ENCODE assay signal across 8 cellular contexts in the genomic region with DNA sequence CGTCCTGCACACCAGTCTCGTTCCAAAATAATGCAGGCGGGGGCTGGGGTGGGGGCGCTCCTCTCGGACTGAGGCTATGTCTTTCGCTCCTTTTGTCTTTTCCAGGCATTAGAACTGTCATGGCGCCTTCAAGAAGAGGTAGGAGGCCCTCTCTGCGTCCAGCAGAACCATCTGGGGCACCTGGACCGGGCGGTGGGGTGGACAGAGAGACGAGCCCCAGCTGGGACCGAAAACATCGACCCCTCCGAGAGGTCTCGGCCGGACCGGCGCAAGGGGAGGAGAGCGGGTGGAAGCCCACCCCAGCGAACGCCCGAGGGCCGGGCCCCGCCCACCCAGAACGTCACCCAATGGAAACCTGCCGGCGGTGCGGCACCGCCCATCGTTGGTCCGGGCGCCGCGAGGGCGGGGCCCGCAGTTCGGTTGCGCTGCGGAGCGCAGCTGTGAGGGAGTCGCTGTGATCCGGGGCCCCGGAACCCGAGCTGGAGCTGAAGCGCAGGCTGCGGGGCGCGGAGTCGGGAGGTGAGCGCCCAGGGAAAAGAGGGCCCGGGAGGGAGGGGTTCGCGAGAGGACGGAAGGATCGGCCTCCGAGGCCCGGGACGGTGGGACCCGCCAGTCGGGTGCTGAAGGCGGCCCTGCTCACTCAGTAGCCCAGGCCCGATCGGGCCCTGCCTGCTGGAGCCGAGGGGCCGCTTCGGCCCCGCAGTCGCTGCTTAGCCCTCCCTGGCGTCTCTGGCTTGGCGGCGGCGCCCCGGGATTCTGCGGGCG. TPM values are rescaled to one million over a fixed set of nuclear protein-coding genes. Genes with fewer than 3 reads are reported as not detected.
DNase-seq lines count a peak whose midpoint lies in the region; ATAC-seq and TF ChIP-seq lines count a peak whose summit lies in the region.

A gene (plus strand): TSS at position 419 of the 765 bp plus-strand sequence. CDS start 4,643 bp downstream, outside the sequence.

- peak within 1 kb of the TSS; percentile 93 for H3K27ac ChIP-seq in GM23338 (ENCODE audit: low read depth)
- peak within 1 kb of the TSS; percentile 96 for H3K27ac ChIP-seq in RWPE1
- peak within 1 kb of the TSS; percentile 87 for H3K27ac ChIP-seq in fibroblast of lung (ENCODE audit: insufficient read depth, low read length)

- H3K36me3 Mint-ChIP-seq in GM23338 (ENCODE audit: low read depth): peaks cover 4% of the 10 kb centered on the region
- peaks cover 44% of the 10 kb centered on the region for H3K36me3 Mint-ChIP-seq in activated T-helper 17 cell treated with anti-CD3 and anti-CD28 coated beads, Interleukin-2, amount 50 U/mL, for 72 hours (ENCODE audit: low read depth)
- peaks cover 0 to 14% (median 4%) of the 10 kb centered on the region in 3 donors for H3K36me3 Mint-ChIP-seq in naive thymus-derived CD8-positive, alpha-beta T cell
- peaks cover 4 to 7% of the 10 kb centered on the region in 2 donors for H3K36me3 Mint-ChIP-seq in stimulated activated naive B cell treated with anti-CD40 and anti-IgM and Interleukin-4, amounts not matched to agents 10 μg/mL and 1 μg/mL and 100 μg/mL, for 72 hours

- H3K27me3 ChIP-seq in GM23338 (ENCODE audit: insufficient read depth) (no peaks in the 10 kb centered on the region), fibroblast of lung (ENCODE audit: control insufficient read depth, insufficient read depth, low read length) (no peaks in the 10 kb centered on the region)

- no peaks in the 10 kb centered on the region for H3K27me3 Mint-ChIP-seq in GM23338 (ENCODE audit: insufficient read depth, low read depth, poor library complexity)
- no peaks in the 10 kb centered on the region for H3K27me3 Mint-ChIP-seq in activated T-helper 17 cell treated with anti-CD3 and anti-CD28 coated beads, Interleukin-2, amount 50 U/mL, for 72 hours
- H3K27me3 Mint-ChIP-seq in naive thymus-derived CD8-positive, alpha-beta T cell: no peaks in the 10 kb centered on the region
- no peaks in the 10 kb centered on the region for H3K27me3 Mint-ChIP-seq in stimulated activated naive B cell treated with anti-CD40 and anti-IgM and Interleukin-4, amounts not matched to agents 10 μg/mL and 1 μg/mL and 100 μg/mL, for 72 hours

- H3K79me2 ChIP-seq in GM23338 (replicated peaks; ENCODE audit: insufficient read depth) (peaks cover 39% of the 10 kb centered on the region), fibroblast of lung (ENCODE audit: control insufficient read depth, insufficient read depth, low read length) (peaks cover 38% of the 10 kb centered on the region)

- H3K4me3 Mint-ChIP-seq in GM23338: peak within 1 kb of the TSS; percentile 98
- peak within 1 kb of the TSS; percentile 98 for H3K4me3 Mint-ChIP-seq in activated T-helper 17 cell treated with anti-CD3 and anti-CD28 coated beads, Interleukin-2, amount 50 U/mL, for 72 hours
- H3K4me3 Mint-ChIP-seq in naive thymus-derived CD8-positive, alpha-beta T cell: peak within 1 kb of the TSS; percentile 95 to 100 (median 98)
- H3K4me3 Mint-ChIP-seq in stimulated activated naive B cell treated with anti-CD40 and anti-IgM and Interleukin-4, amounts not matched to agents 10 μg/mL and 1 μg/mL and 100 μg/mL, for 72 hours: peak within 1 kb of the TSS; percentile 96 to 99

- H3K27ac Mint-ChIP-seq in GM23338: peak within 1 kb of the TSS; percentile 90
- peak within 1 kb of the TSS; percentile 98 for H3K27ac Mint-ChIP-seq in activated T-helper 17 cell treated with anti-CD3 and anti-CD28 coated beads, Interleukin-2, amount 50 U/mL, for 72 hours
- H3K27ac Mint-ChIP-seq in naive thymus-derived CD8-positive, alpha-beta T cell: peak within 1 kb of the TSS; percentile 94 to 99 (median 98)
- H3K27ac Mint-ChIP-seq in stimulated activated naive B cell treated with anti-CD40 and anti-IgM and Interleukin-4, amounts not matched to agents 10 μg/mL and 1 μg/mL and 100 μg/mL, for 72 hours: peak within 1 kb of the TSS; percentile 98

- peak within 1 kb of the TSS; percentile 95 for H2AFZ ChIP-seq in GM23338
- peak within 1 kb of the TSS; percentile 86 for H2AFZ ChIP-seq in fibroblast of lung (ENCODE audit: low read length)

- H3K4me2 ChIP-seq in GM23338 (peak within 1 kb of the TSS; percentile 97), fibroblast of lung (ENCODE audit: extremely low read depth, insufficient read depth, low read length) (peak within 1 kb of the TSS; percentile 95)

- peaks cover 23% of the 10 kb centered on the region for H3K4me1 Mint-ChIP-seq in GM23338
- H3K4me1 Mint-ChIP-seq in activated T-helper 17 cell treated with anti-CD3 and anti-CD28 coated beads, Interleukin-2, amount 50 U/mL, for 72 hours: peaks cover 18% of the 10 kb centered on the region
- H3K4me1 Mint-ChIP-seq in naive thymus-derived CD8-positive, alpha-beta T cell: peaks cover 22 to 45% (median 43%) of the 10 kb centered on the region in 4 donors
- H3K4me1 Mint-ChIP-seq in stimulated activated naive B cell treated with anti-CD40 and anti-IgM and Interleukin-4, amounts not matched to agents 10 μg/mL and 1 μg/mL and 100 μg/mL, for 72 hours: peaks cover 15 to 36% of the 10 kb centered on the region in 2 donors

- peak within 1 kb of the TSS; percentile 98 for H3K4me3 ChIP-seq in GM23338
- H3K4me3 ChIP-seq in fibroblast of lung (replicated peaks in 1 of 4; ENCODE audit: control extremely low read depth in 1 of 4, insufficient read depth in 1 of 4, low read depth in 3 of 4, low read length in 4 of 4): peak within 1 kb of the TSS; percentile 89 to 95 (median 94)

- H3K9me3 Mint-ChIP-seq in GM23338: no peaks in the 10 kb centered on the region
- no peaks in the 10 kb centered on the region for H3K9me3 Mint-ChIP-seq in activated T-helper 17 cell treated with anti-CD3 and anti-CD28 coated beads, Interleukin-2, amount 50 U/mL, for 72 hours
- no peaks in the 10 kb centered on the region for H3K9me3 Mint-ChIP-seq in naive thymus-derived CD8-positive, alpha-beta T cell
- H3K9me3 Mint-ChIP-seq in stimulated activated naive B cell treated with anti-CD40 and anti-IgM and Interleukin-4, amounts not matched to agents 10 μg/mL and 1 μg/mL and 100 μg/mL, for 72 hours: no peaks in the 10 kb centered on the region

- H3K9me3 ChIP-seq in fibroblast of lung (ENCODE audit: control insufficient read depth, insufficient read depth, low read depth, low read length): no peaks in the 10 kb centered on the region

- H3F3A ChIP-seq in GM23338 (replicated peaks; ENCODE audit: low read depth): 0 out of 2 replicates have a peak, but pooled peaks cover 7% of the 10 kb centered on the region

- no peak; a peak in 1 of 4 replicates for TF ChIP-seq CTCF in GM23338 (conservative IDR thresholded peaks at IDR 0.05; ENCODE audit: low read depth in 2 of 2)
- no peak for TF ChIP-seq CTCF in RWPE1 (conservative IDR thresholded peaks at IDR 0.05; ENCODE audit: low read depth)
- TF ChIP-seq CTCF in fibroblast of lung (conservative IDR thresholded peaks at IDR 0.05 in 1 of 2, IDR thresholded peaks at IDR 0.05 in 1 of 2; ENCODE audit: low read depth in 1 of 2, low read length in 2 of 2): no peak

- H4K20me1 ChIP-seq in GM23338 (replicated peaks; ENCODE audit: insufficient read depth) (peaks cover 24% of the 10 kb centered on the region), fibroblast of lung (ENCODE audit: control insufficient read depth, extremely low read depth, insufficient read depth, low read length) (no peaks in the 10 kb centered on the region)

- no peaks in the 10 kb centered on the region for H3K36me3 ChIP-seq in GM23338 (ENCODE audit: insufficient read depth)
- no peaks in the 10 kb centered on the region for H3K36me3 ChIP-seq in fibroblast of lung (ENCODE audit: control insufficient read depth, insufficient read depth, low read length)

- H3K9ac ChIP-seq in fibroblast of lung (ENCODE audit: insufficient read depth, low read length): peak within 1 kb of the TSS; percentile 94

- H3K9me2 ChIP-seq in GM23338 (ENCODE audit: insufficient read depth): no peaks in the 10 kb centered on the region

- CTCF ChIA-PET in RWPE1 (lab: Yijun Ruan, JAX): interaction anchor here (0.5 to 3.8 kb wide), 5 partner anchors 13 to 1268 kb away, joined by 3 to 19 read pairs (median 3); a partner anchor contains a TSS

- POLR2A ChIA-PET in RWPE1 (lab: Yijun Ruan, JAX; ENCODE audit: low non-redundant PET): interaction anchor here (1.3 kb wide), 1 partner anchor 19 kb away, joined by 4 read pairs; a partner anchor contains a TSS
- POLR2A ChIA-PET in naive thymus-derived CD8-positive, alpha-beta T cell (lab: Charles Lee): interaction anchor here (0.7 to 3.7 kb wide), 21 partner anchors 9 to 377 kb away, joined by 3 to 58 read pairs (median 5); a partner anchor contains a TSS

- H3K4me1 ChIP-seq in GM23338 (ENCODE audit: insufficient read depth): peaks cover 9% of the 10 kb centered on the region
- peaks cover 6% of the 10 kb centered on the region for H3K4me1 ChIP-seq in fibroblast of lung (ENCODE audit: control insufficient read depth, extremely low read depth, insufficient read depth, low read length)

- ATAC-seq in GM23338: peak; percentile 86
- ATAC-seq in activated T-helper 17 cell treated with anti-CD3 and anti-CD28 coated beads, Interleukin-2, amount 50 U/mL, for 72 hours (replicated peaks): peak; percentile 89
- peak; percentile 92 to 94 for ATAC-seq in naive thymus-derived CD8-positive, alpha-beta T cell
- peak; percentile 91 to 94 for ATAC-seq in stimulated activated naive B cell treated with anti-CD40 and anti-IgM and Interleukin-4, amounts not matched to agents 10 μg/mL and 1 μg/mL and 100 μg/mL, for 72 hours (replicated peaks)

- DNase-seq in EH (ENCODE audit: low read depth) (peak; percentile 89), GM23338 (ENCODE audit: low spot score) (peak; percentile 96), LHCN-M2 (ENCODE audit: low read depth) (peak; percentile 84), RWPE1 (ENCODE audit: low spot score) (peak; percentile 88), fibroblast of lung (ENCODE audit: low read depth in 2 of 2) (peak; percentile 84 to 89)
- DNase-seq in naive thymus-derived CD8-positive, alpha-beta T cell: peak; percentile 81 to 93 (median 90)
- peak; percentile 87 for DNase-seq in stimulated activated naive B cell treated with anti-CD40 and anti-IgM and Interleukin-4, amounts not matched to agents 10 μg/mL and 1 μg/mL and 100 μg/mL, for 72 hours

TF ChIP-seq in GM23338, 12 proteins besides CTCF, POLR2A, EP300 and RAD21:
- peak; percentile 30; the same call in 1 of the 2 replicates for TF ChIP-seq CREB1 (CRISPR knock-in tag; IDR thresholded peaks at IDR 0.05; ENCODE audit: low read depth)
- TF ChIP-seq POLR2AphosphoS5 (IDR thresholded peaks at IDR 0.05; ENCODE audit: low read depth): peak; percentile 96
- no peak for TF ChIP-seq STAT1 (IDR thresholded peaks at IDR 0.05; ENCODE audit: unreplicated experiment)
TF ChIP-seq in GM23338: peak in this region for 2.

RNA-seq across cellular contexts. Expression of the gene that starts here (rescaled TPM):
- 118 and 128 TPM in 2 replicates for total RNA-seq in GM23338 (2014; rRNA removed; shearing (Covaris generic))
- polyA plus RNA-seq in GM23338 (2016; fragmentation: Nextera tagmentation; extraction: Ambion mirVana): 73.4 and 75.0 TPM in 2 replicates
- total RNA-seq in LHCN-M2 (2014; rRNA removed): 130 and 140 TPM in 2 replicates
- polyA plus RNA-seq in LHCN-M2 (2012): 121 TPM
- 10 to 100 TPM; 65.2 to 76.1 TPM for total RNA-seq in activated T-helper 17 cell treated with anti-CD3 and anti-CD28 coated beads, Interleukin-2, amount 50 U/mL, for 72 hours
- 68.1 and 77.5 TPM in 2 replicates for total RNA-seq in fibroblast of lung
- 169 and 192 TPM in 2 replicates for polyA plus RNA-seq in fibroblast of lung
- 108 and 112 TPM in 2 replicates for polyA plus RNA-seq in fibroblast of lung (2012)
- 210 and 221 TPM in 2 replicates for polyA minus RNA-seq in fibroblast of lung (ENCODE audit: low replicate concordance)
- total RNA-seq in naive thymus-derived CD8-positive, alpha-beta T cell: 100 to 1,000 TPM; 118 TPM
- polyA plus RNA-seq in naive thymus-derived CD8-positive, alpha-beta T cell: 100 to 1,000 TPM in 1 of 3 donors, 10 to 100 TPM in 2; 73.4 to 107 (median 78.8) TPM

Comparison
In these comparisons a context has a peak if more than half of its experiments do, and no peak if none do; other contexts are left out.
1. Peak in every context shown above with its lines: DNase-seq, ATAC-seq, H3K4me3 ChIP-seq and H3K27ac ChIP-seq.